ENCODE assay signal across 22 cellular contexts in the genomic region with DNA sequence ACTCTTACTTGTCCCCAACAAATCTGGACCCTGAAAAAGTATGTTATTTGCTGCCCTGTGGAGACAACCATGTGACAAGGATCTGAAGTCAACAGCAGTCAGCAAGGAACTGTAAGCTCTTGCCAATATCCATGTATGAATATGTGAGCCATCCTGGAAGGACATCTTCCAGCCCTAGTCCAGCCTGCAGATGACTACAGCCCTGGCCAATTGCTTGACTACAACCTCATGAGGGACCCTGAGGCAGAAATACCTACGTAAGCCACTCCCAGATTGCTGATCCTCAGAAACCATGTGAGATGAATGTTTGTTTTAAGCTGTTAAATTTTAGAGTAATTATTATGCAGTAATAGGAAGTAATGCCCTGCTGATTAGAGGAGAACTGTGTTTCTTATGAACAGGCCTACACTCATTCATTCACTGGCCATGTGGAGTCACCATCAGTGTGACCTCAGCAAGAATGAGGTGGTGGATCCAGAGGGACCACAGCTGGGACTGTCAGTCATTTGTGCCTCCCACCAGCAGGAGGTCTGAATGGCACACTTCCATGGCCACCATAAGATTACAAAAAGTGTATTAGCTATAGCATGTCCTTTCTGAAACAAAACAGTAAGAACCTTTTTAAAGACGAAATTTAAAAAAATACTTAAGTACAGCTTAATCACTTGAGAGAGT.
DNase-seq lines count a peak whose midpoint lies in the region; ATAC-seq, FAIRE-seq and TF ChIP-seq lines count a peak whose summit lies in the region.
"Had no signal": no experiment of that assay in that cellular context is flagged by ENCODE, and none has a peak within 500 bp of the region (broad histone marks: within the 10 kb centered on the region; RNA-seq: fewer than 3 reads in every experiment).

No MANE protein-coding gene starts in this region.

- no peak for ATAC-seq in HG03025 (IDR thresholded peaks at IDR 0.05; ENCODE audit: low FRiP score, unreplicated experiment)
- no peak for ATAC-seq in HG02798 (IDR thresholded peaks at IDR 0.05; ENCODE audit: poor library complexity, unreplicated experiment)
- ATAC-seq in GM18858 (IDR thresholded peaks at IDR 0.05; ENCODE audit: unreplicated experiment) = no peak

- no peak for FAIRE-seq in bronchial epithelial cell (lab: Jason Lieb, UNC)
- FAIRE-seq: A204.1, D721Med, G401.6, RCC 7860 had no signal

- no peak overlapping the region for H3K27ac ChIP-seq in GM23248
- H3K27ac ChIP-seq: KMS-11 had no signal

- in situ Hi-C loops in GM23248 (cut with MboI) = no loop called here

- peaks cover 5% of the 10 kb centered on the region; the same call in 1 of the 2 replicates for H3F3A ChIP-seq in GM23248 (ENCODE audit: insufficient read depth)

- peaks cover 7% of the 10 kb centered on the region for H3K4me1 ChIP-seq in GM23248 (ENCODE audit: insufficient read depth)

- 40 to 55% methylated on average over 2 of the region's 2 CpGs for WGBS in GM23248 (ENCODE audit: low coverage in 1 of 2, low lambda C conversion rate in 2 of 2, missing lambda C conversion rate in 2 of 2), 2 experiments

- H3K36me3 ChIP-seq in GM23248 (ENCODE audit: low read depth) = no peaks in the 10 kb centered on the region
- H3K36me3 ChIP-seq in bronchial epithelial cell (ENCODE audit: control insufficient read depth, insufficient read depth, low read length) = no peaks in the 10 kb centered on the region
- H3K36me3 ChIP-seq: HAP-1 had no signal

- H3K9me3 ChIP-seq in GM23248 (ENCODE audit: low read depth) = no peaks in the 10 kb centered on the region
- H3K9me3 ChIP-seq: HAP-1 had no signal

- H3K4me3 ChIP-seq in GM23248 = no peak overlapping the region
- H3K4me3 ChIP-seq in bronchial epithelial cell (ENCODE audit: low read depth, low read length) = no peak overlapping the region
- H3K4me3 ChIP-seq: HAP-1 had no signal

- no peak overlapping the region for H2AFZ ChIP-seq in GM23248

- no peaks in the 10 kb centered on the region for H3K79me2 ChIP-seq in GM23248 (ENCODE audit: insufficient read depth)

- no peak for TF ChIP-seq CTCF in bronchial epithelial cell (IDR thresholded peaks at IDR 0.05; ENCODE audit: insufficient read depth, low read length, severe bottlenecking)

- no peaks in the 10 kb centered on the region for H3K27me3 ChIP-seq in GM23248 (replicated peaks; ENCODE audit: insufficient read depth)
- no peaks in the 10 kb centered on the region for H3K27me3 ChIP-seq in bronchial epithelial cell (ENCODE audit: control insufficient read depth, insufficient read depth, low read length)

- no peaks in the 10 kb centered on the region for H4K20me1 ChIP-seq in GM23248 (ENCODE audit: insufficient read depth)

- H3K4me2 ChIP-seq in GM23248 (ENCODE audit: unreplicated experiment) = no peak overlapping the region
- H3K4me2 ChIP-seq: KMS-11 had no signal

- DNase-seq in AG20443 (ENCODE audit: low spot score) = peak; percentile 14
- DNase-seq in GM23248 = peak; percentile 17
- peak; percentile 15 for DNase-seq in bronchial epithelial cell (ENCODE audit: low read depth)
- DNase-seq in myocyte (ENCODE audit: low read depth) = peak; percentile 88
- DNase-seq in GF-D8 (lab: John Stamatoyannopoulos, UW) = no peak
- DNase-seq: DND-41, MV-4-11, NCI-H1105 treated with DMSO at 0.1 percent for 48 hours, NCI-H2029 treated with DMSO at 0.1 percent for 48 hours, NCI-H446, NCI-H526, OCI-M1, Right ventricle myocardium superior had no signal

- H3K9ac ChIP-seq in GM23248 = no peak overlapping the region
- H3K9ac ChIP-seq: KMS-11 had no signal

- H3K9me2 ChIP-seq in GM23248 (ENCODE audit: insufficient read depth) = no peaks in the 10 kb centered on the region
